1 cellular context compared by ENCODE assay signal in the genomic region with DNA sequence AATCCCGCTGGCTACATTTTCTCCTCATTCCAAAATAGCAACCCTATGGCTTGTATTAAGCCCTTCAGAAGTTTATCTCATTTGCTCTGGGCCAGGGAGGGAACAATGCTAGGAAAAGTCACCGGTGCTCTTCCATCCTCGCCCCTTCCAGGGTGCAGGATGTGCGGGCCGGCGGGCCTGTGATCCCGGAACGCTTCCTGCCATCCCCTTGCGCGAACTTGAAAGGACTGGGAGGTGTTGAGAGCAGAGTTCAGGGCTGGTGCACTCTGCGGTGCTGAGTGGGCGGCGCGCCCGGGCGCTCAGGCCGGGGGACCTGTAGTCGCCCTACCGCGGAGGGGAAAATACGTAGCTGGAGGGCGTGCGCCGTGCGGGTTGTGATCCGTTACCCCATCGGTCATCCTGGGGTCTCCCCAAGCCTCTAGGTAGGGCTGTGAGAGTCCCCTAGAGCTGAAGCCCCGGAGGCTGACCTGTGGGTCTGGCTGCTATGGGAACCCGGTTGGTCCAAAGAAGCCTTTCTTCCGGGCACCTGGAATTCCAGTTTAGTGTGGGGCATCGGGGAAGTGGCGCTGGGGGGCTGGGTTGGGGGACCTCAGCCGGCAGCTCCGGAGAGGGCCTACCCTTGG.
TF ChIP-seq lines count a peak whose summit lies in the region.

No MANE protein-coding gene starts in this region.

TF ChIP-seq in HepG2, 621 proteins besides CTCF, POLR2A, EP300 and RAD21 (continued from another document and continues in another):
- TF ChIP-seq ZNF562 (CRISPR knock-in tag; IDR thresholded peaks at IDR 0.05; ENCODE audit: borderline replicate concordance): no peak
- peak; percentile 63 for TF ChIP-seq GATAD2A (CRISPR knock-in tag; IDR thresholded peaks at IDR 0.05)
- TF ChIP-seq, protein P1, sequence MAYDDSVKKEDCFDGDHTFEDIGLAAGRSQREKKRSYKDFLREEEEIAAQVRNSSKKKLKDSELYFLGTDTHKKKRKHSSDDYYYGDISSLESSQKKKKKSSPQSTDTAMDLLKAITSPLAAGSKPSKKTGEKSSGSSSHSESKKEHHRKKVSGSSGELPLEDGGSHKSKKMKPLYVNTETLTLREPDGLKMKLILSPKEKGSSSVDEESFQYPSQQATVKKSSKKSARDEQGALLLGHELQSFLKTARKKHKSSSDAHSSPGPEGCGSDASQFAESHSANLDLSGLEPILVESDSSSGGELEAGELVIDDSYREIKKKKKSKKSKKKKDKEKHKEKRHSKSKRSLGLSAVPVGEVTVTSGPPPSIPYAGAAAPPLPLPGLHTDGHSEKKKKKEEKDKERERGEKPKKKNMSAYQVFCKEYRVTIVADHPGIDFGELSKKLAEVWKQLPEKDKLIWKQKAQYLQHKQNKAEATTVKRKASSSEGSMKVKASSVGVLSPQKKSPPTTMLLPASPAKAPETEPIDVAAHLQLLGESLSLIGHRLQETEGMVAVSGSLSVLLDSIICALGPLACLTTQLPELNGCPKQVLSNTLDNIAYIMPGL (CRISPR knock-in tag; IDR thresholded peaks at IDR 0.05; ENCODE audit: borderline replicate concordance in 1 of 2, low read depth in 1 of 2): peak; percentile 24 to 48; a peak in 2 of 4 replicates
- TF ChIP-seq, protein P2, sequence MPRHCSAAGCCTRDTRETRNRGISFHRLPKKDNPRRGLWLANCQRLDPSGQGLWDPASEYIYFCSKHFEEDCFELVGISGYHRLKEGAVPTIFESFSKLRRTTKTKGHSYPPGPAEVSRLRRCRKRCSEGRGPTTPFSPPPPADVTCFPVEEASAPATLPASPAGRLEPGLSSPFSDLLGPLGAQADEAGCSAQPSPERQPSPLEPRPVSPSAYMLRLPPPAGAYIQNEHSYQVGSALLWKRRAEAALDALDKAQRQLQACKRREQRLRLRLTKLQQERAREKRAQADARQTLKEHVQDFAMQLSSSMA (CRISPR knock-in tag; IDR thresholded peaks at IDR 0.05): 0 out of 2 replicates have a peak, but pooled peaks have one; percentile 36
- TF ChIP-seq, protein P3, sequence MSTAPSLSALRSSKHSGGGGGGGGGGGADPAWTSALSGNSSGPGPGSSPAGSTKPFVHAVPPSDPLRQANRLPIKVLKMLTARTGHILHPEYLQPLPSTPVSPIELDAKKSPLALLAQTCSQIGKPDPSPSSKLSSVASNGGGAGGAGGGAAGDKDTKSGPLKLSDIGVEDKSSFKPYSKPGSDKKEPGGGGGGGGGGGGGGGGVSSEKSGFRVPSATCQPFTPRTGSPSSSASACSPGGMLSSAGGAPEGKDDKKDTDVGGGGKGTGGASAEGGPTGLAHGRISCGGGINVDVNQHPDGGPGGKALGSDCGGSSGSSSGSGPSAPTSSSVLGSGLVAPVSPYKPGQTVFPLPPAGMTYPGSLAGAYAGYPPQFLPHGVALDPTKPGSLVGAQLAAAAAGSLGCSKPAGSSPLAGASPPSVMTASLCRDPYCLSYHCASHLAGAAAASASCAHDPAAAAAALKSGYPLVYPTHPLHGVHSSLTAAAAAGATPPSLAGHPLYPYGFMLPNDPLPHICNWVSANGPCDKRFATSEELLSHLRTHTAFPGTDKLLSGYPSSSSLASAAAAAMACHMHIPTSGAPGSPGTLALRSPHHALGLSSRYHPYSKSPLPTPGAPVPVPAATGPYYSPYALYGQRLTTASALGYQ (CRISPR knock-in tag; IDR thresholded peaks at IDR 0.05): peak; percentile 82; the same call in 1 of the 2 replicates
- TF ChIP-seq ZFP36 (IDR thresholded peaks at IDR 0.05; ENCODE audit: borderline replicate concordance, low read depth, low read length, partially characterized antibody): peak; percentile 33
- peak; percentile 69; the same call in 1 of the 2 replicates for TF ChIP-seq CBX2 (IDR thresholded peaks at IDR 0.05; ENCODE audit: low read depth, low read length)
- peak; percentile 79; the same call in 1 of the 2 replicates for TF ChIP-seq CBX2 (CRISPR knock-in tag; IDR thresholded peaks at IDR 0.05; ENCODE audit: low read depth)
- TF ChIP-seq YEATS2 (CRISPR knock-in tag; IDR thresholded peaks at IDR 0.05; ENCODE audit: borderline replicate concordance): peak; percentile 62; the same call in 1 of the 2 replicates
- TF ChIP-seq FOXJ3 (CRISPR knock-in tag; IDR thresholded peaks at IDR 0.05; ENCODE audit: borderline replicate concordance): peak; percentile 24; the same call in 1 of the 2 replicates
- TF ChIP-seq ARNT2 (CRISPR knock-in tag; IDR thresholded peaks at IDR 0.05; ENCODE audit: low read depth): no peak
- 0 out of 2 replicates have a peak, but pooled peaks have one; percentile 65 for TF ChIP-seq AHR (CRISPR knock-in tag; IDR thresholded peaks at IDR 0.05)
- no peak for TF ChIP-seq HDAC6 (IDR thresholded peaks at IDR 0.05; ENCODE audit: low read depth, low read length)
- peak; percentile 57; the same call in 1 of the 2 replicates for TF ChIP-seq TARDBP (CRISPR knock-in tag; IDR thresholded peaks at IDR 0.05)
- TF ChIP-seq ZNF746 (CRISPR knock-in tag; IDR thresholded peaks at IDR 0.05): peak; percentile 43; the same call in 1 of the 2 replicates
- no peak for TF ChIP-seq SOX13 (IDR thresholded peaks at IDR 0.05)
- peak in 1 of 2 experiments; percentile 81; a peak in 2 of 4 replicates for TF ChIP-seq SOX13 (CRISPR knock-in tag; conservative IDR thresholded peaks at IDR 0.05 in 1 of 2, IDR thresholded peaks at IDR 0.05 in 1 of 2)
- 0 out of 2 replicates have a peak, but pooled peaks have one; percentile 36 for TF ChIP-seq IRF2 (CRISPR knock-in tag; IDR thresholded peaks at IDR 0.05)
- no peak for TF ChIP-seq ZNF605 (CRISPR knock-in tag; IDR thresholded peaks at IDR 0.05)
- TF ChIP-seq ZNF263 (CRISPR knock-in tag; IDR thresholded peaks at IDR 0.05): peak; percentile 70
- peak; percentile 31; the same call in 1 of the 2 replicates for TF ChIP-seq HIVEP1 (CRISPR knock-in tag; IDR thresholded peaks at IDR 0.05)
- TF ChIP-seq, protein P4, sequence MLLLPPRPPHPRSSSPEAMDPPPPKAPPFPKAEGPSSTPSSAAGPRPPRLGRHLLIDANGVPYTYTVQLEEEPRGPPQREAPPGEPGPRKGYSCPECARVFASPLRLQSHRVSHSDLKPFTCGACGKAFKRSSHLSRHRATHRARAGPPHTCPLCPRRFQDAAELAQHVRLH (CRISPR knock-in tag; IDR thresholded peaks at IDR 0.05; ENCODE audit: borderline replicate concordance, low read depth): peak; percentile 64; the same call in 1 of the 2 replicates
- TF ChIP-seq HNRNPLL (IDR thresholded peaks at IDR 0.05; ENCODE audit: low read depth, low read length, poor library complexity, severe bottlenecking): peak; percentile 93
- TF ChIP-seq, protein P5, sequence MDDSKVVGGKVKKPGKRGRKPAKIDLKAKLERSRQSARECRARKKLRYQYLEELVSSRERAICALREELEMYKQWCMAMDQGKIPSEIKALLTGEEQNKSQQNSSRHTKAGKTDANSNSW (CRISPR knock-in tag; IDR thresholded peaks at IDR 0.05; ENCODE audit: borderline replicate concordance): no peak
- TF ChIP-seq HNRNPH1 (optimal IDR thresholded peaks at IDR 0.05; ENCODE audit: low read depth, low read length): peak; percentile 56
- TF ChIP-seq, protein P6, sequence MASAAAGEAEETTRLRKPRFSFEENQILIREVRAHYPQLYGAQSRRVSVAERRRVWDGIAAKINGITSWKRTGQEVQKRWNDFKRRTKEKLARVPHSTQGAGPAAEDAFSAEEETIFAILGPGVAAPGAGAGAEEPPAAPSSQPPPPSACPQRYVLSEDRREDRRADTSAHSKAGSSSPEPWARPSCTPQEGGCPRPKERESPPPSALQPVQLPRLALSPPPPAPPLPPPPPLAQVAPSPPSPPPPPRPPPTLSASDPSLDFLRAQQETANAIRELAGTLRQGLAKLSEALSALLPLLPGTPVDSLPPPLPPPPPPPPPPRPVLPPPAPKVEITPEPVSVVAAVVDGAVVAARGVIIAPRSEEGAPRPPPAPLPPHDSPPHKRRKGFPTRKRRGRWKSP (CRISPR knock-in tag; IDR thresholded peaks at IDR 0.05): peak; percentile 87
- TF ChIP-seq, protein P7, sequence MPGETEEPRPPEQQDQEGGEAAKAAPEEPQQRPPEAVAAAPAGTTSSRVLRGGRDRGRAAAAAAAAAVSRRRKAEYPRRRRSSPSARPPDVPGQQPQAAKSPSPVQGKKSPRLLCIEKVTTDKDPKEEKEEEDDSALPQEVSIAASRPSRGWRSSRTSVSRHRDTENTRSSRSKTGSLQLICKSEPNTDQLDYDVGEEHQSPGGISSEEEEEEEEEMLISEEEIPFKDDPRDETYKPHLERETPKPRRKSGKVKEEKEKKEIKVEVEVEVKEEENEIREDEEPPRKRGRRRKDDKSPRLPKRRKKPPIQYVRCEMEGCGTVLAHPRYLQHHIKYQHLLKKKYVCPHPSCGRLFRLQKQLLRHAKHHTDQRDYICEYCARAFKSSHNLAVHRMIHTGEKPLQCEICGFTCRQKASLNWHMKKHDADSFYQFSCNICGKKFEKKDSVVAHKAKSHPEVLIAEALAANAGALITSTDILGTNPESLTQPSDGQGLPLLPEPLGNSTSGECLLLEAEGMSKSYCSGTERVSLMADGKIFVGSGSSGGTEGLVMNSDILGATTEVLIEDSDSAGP (CRISPR knock-in tag; IDR thresholded peaks at IDR 0.05; ENCODE audit: borderline replicate concordance): peak; percentile 46; the same call in 1 of the 2 replicates
- TF ChIP-seq, protein P8, sequence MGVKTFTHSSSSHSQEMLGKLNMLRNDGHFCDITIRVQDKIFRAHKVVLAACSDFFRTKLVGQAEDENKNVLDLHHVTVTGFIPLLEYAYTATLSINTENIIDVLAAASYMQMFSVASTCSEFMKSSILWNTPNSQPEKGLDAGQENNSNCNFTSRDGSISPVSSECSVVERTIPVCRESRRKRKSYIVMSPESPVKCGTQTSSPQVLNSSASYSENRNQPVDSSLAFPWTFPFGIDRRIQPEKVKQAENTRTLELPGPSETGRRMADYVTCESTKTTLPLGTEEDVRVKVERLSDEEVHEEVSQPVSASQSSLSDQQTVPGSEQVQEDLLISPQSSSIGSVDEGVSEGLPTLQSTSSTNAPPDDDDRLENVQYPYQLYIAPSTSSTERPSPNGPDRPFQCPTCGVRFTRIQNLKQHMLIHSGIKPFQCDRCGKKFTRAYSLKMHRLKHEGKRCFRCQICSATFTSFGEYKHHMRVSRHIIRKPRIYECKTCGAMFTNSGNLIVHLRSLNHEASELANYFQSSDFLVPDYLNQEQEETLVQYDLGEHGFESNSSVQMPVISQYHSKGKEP (CRISPR knock-in tag; IDR thresholded peaks at IDR 0.05): 0 out of 2 replicates have a peak, but pooled peaks have one; percentile 50
- TF ChIP-seq, protein P9, sequence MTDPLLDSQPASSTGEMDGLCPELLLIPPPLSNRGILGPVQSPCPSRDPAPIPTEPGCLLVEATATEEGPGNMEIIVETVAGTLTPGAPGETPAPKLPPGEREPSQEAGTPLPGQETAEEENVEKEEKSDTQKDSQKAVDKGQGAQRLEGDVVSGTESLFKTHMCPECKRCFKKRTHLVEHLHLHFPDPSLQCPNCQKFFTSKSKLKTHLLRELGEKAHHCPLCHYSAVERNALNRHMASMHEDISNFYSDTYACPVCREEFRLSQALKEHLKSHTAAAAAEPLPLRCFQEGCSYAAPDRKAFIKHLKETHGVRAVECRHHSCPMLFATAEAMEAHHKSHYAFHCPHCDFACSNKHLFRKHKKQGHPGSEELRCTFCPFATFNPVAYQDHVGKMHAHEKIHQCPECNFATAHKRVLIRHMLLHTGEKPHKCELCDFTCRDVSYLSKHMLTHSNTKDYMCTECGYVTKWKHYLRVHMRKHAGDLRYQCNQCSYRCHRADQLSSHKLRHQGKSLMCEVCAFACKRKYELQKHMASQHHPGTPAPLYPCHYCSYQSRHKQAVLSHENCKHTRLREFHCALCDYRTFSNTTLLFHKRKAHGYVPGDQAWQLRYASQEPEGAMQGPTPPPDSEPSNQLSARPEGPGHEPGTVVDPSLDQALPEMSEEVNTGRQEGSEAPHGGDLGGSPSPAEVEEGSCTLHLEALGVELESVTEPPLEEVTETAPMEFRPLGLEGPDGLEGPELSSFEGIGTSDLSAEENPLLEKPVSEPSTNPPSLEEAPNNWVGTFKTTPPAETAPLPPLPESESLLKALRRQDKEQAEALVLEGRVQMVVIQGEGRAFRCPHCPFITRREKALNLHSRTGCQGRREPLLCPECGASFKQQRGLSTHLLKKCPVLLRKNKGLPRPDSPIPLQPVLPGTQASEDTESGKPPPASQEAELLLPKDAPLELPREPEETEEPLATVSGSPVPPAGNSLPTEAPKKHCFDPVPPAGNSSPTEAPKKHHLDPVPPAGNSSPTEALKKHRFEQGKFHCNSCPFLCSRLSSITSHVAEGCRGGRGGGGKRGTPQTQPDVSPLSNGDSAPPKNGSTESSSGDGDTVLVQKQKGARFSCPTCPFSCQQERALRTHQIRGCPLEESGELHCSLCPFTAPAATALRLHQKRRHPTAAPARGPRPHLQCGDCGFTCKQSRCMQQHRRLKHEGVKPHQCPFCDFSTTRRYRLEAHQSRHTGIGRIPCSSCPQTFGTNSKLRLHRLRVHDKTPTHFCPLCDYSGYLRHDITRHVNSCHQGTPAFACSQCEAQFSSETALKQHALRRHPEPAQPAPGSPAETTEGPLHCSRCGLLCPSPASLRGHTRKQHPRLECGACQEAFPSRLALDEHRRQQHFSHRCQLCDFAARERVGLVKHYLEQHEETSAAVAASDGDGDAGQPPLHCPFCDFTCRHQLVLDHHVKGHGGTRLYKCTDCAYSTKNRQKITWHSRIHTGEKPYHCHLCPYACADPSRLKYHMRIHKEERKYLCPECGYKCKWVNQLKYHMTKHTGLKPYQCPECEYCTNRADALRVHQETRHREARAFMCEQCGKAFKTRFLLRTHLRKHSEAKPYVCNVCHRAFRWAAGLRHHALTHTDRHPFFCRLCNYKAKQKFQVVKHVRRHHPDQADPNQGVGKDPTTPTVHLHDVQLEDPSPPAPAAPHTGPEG (CRISPR knock-in tag; IDR thresholded peaks at IDR 0.05): peak; percentile 95; the same call in 1 of the 2 replicates
- 0 out of 2 replicates have a peak, but pooled peaks have one; percentile 39 for TF ChIP-seq ZNF292 (CRISPR knock-in tag; IDR thresholded peaks at IDR 0.05; ENCODE audit: borderline replicate concordance, low read depth)
- TF ChIP-seq MIER2 (CRISPR knock-in tag; IDR thresholded peaks at IDR 0.05): peak; percentile 70; the same call in 1 of the 2 replicates
- TF ChIP-seq ZNF564 (CRISPR knock-in tag; IDR thresholded peaks at IDR 0.05): peak; percentile 69; the same call in 1 of the 2 replicates
- peak; percentile 84 for TF ChIP-seq KDM2A (CRISPR knock-in tag; IDR thresholded peaks at IDR 0.05; ENCODE audit: borderline replicate concordance, low read depth)
- TF ChIP-seq, protein P10, sequence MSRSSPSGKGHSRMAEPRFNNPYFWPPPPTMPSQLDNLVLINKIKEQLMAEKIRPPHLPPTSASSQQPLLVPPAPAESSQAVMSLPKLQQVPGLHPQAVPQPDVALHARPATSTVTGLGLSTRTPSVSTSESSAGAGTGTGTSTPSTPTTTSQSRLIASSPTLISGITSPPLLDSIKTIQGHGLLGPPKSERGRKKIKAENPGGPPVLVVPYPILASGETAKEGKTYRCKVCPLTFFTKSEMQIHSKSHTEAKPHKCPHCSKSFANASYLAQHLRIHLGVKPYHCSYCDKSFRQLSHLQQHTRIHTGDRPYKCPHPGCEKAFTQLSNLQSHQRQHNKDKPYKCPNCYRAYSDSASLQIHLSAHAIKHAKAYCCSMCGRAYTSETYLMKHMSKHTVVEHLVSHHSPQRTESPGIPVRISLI (CRISPR knock-in tag; IDR thresholded peaks at IDR 0.05; ENCODE audit: borderline replicate concordance): no peak
- TF ChIP-seq ZNF75D (CRISPR knock-in tag; IDR thresholded peaks at IDR 0.05; ENCODE audit: borderline replicate concordance): no peak
- TF ChIP-seq HNF4A (CRISPR knock-in tag; IDR thresholded peaks at IDR 0.05): peak; percentile 92
- TF ChIP-seq SRSF1 (optimal IDR thresholded peaks at IDR 0.05; ENCODE audit: low read depth, low read length): peak; percentile 61
